18 cellular contexts compared by ENCODE assay signal in the genomic region with DNA sequence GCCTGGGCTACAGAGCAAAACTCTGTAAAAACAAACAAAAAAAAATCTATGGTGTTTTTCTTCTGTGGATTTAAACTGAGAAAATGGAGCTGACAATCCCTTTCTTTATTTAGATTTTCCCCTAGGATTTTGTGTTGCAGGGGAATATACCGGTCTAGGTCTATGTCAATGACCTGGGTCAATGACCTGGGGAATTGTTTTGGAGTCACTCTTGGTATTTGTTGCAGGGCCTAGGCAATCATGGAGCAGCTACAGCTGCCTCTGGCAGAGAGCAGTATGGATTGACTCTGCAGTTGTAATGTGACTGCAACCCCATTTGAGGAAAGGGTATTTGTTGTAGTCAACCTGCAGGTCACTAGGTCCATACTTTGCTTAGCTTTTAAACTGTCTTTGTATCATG. TPM values are rescaled to one million over a fixed set of nuclear protein-coding genes. Genes with fewer than 3 reads are reported as not detected.
A peak's percentile ranks its signal among the peaks of the same experiment; 100 is the strongest.
DNase-seq lines count a peak whose midpoint lies in the region; ATAC-seq, FAIRE-seq and TF ChIP-seq lines count a peak whose summit lies in the region.
"Had no signal": no experiment of that assay in that cellular context is flagged by ENCODE, and none has a peak within 500 bp of the region (broad histone marks: within the 10 kb centered on the region; RNA-seq: fewer than 3 reads in every experiment).

No MANE protein-coding gene starts in this region.

- H4K20me1 ChIP-seq in HepG2 (ENCODE audit: insufficient read depth, low read length) (no peaks in the 10 kb centered on the region), hepatocyte (ENCODE audit: insufficient read depth, poor library complexity, severe bottlenecking) (no peaks in the 10 kb centered on the region)
- H4K20me1 ChIP-seq: BLaER1 had no signal

- H3K27ac Mint-ChIP-seq in mesothelial cell of epicardium, result peak overlapping the region; percentile 43
- H3K27ac Mint-ChIP-seq in activated CD8-positive, alpha-beta T cell treated with anti-CD3 and anti-CD28 coated beads for 36 hours, result no peak overlapping the region
- H3K27ac Mint-ChIP-seq: CD4-positive, CD25-positive, alpha-beta regulatory T cell had no signal

- no peak for FAIRE-seq in HepG2 (lab: Jason Lieb, UNC)
- FAIRE-seq: GM12878, GM18507 had no signal

- 25% methylated on average over 1 of the region's 1 CpG for WGBS in liver
- 0% methylated on average over 1 of the region's 1 CpG for WGBS in HepG2 (ENCODE audit: low lambda C conversion rate)
- whole genome bisulfite sequencing in hepatocyte (ENCODE audit: low lambda C conversion rate, missing lambda C conversion rate), result 65% methylated on average over 1 of the region's 1 CpG

- H3K4me1 ChIP-seq in liver (ENCODE audit: control insufficient read depth in 4 of 4, insufficient read depth in 4 of 4, low read length in 3 of 4) (peaks cover 0 to 10% (median 8%) of the 10 kb centered on the region in 4 donors), HepG2 (ENCODE audit: insufficient read depth, low read length) (no peaks in the 10 kb centered on the region), hepatocyte (ENCODE audit: insufficient read depth) (peaks cover 10% of the 10 kb centered on the region), HAP-1 (no peaks in the 10 kb centered on the region)
- H3K4me1 ChIP-seq: BLaER1 had no signal

- no peaks in the 10 kb centered on the region for H3K79me2 ChIP-seq in HepG2 (ENCODE audit: insufficient read depth, low read length)
- no peaks in the 10 kb centered on the region for H3K79me2 ChIP-seq in hepatocyte

- H3K4me2 ChIP-seq in HepG2 (ENCODE audit: low read depth, low read length) (no peak overlapping the region), hepatocyte (no peak overlapping the region)
- H3K4me2 ChIP-seq: BLaER1 had no signal

- TF ChIP-seq POLR2A in HepG2 (IDR thresholded peaks at IDR 0.05; ENCODE audit: insufficient read depth in 1 of 2, low read depth in 2 of 2, low read length in 2 of 2), result no peak

- POLR2A ChIA-PET in HepG2 (lab: Yijun Ruan, JAX), result no interaction called here
- POLR2A ChIA-PET in activated CD8-positive, alpha-beta T cell treated with anti-CD3 and anti-CD28 coated beads for 36 hours (lab: Charles Lee), result no interaction called here

- H3K27me3 Mint-ChIP-seq in mesothelial cell of epicardium (ENCODE audit: low read depth), result no peaks in the 10 kb centered on the region
- peaks cover 6% of the 10 kb centered on the region for H3K27me3 Mint-ChIP-seq in activated CD8-positive, alpha-beta T cell treated with anti-CD3 and anti-CD28 coated beads for 36 hours

- H3K9ac ChIP-seq in liver (ENCODE audit: low read depth in 1 of 2, low read length in 2 of 2) (no peak overlapping the region), HepG2 (ENCODE audit: insufficient read depth, low read depth, low read length) (no peak overlapping the region)
- H3K9ac ChIP-seq: BLaER1 had no signal

- H3K9me3 Mint-ChIP-seq in mesothelial cell of epicardium, result peaks cover 22% of the 10 kb centered on the region
- no peaks in the 10 kb centered on the region for H3K9me3 Mint-ChIP-seq in activated CD8-positive, alpha-beta T cell treated with anti-CD3 and anti-CD28 coated beads for 36 hours

- CTCF ChIA-PET in HepG2 (lab: Yijun Ruan, JAX; ENCODE audit: low intra/inter-chr PET ratio, low total read pairs), result no interaction called here
- CTCF ChIA-PET in activated CD8-positive, alpha-beta T cell treated with anti-CD3 and anti-CD28 coated beads for 36 hours (lab: Charles Lee), result interaction anchor here (1.2 kb wide), 1 partner anchor 210 kb away, joined by 3 read pairs; no protein-coding TSS in a partner anchor

- in situ Hi-C loops in HepG2 (cut with HindIII; ENCODE audit: extremely low pct_ligation_motif_present, low pct_unique_long_range_greater_than_20kb), result no loop called here
- in situ Hi-C loops in HAP-1 (cut with MboI; ENCODE audit: low sequenced_read_pairs), result no loop called here

- no peaks in the 10 kb centered on the region for H3K36me3 ChIP-seq in liver (ENCODE audit: control insufficient read depth in 4 of 4, insufficient read depth in 3 of 4, low read depth in 1 of 4, low read length in 3 of 4)
- no peaks in the 10 kb centered on the region for H3K36me3 ChIP-seq in HepG2 (replicated peaks in 1 of 2; ENCODE audit: control insufficient read depth in 1 of 2, insufficient read depth in 2 of 2, low read length in 2 of 2)
- H3K36me3 ChIP-seq in hepatocyte (replicated peaks; ENCODE audit: insufficient read depth, low read depth), result no peaks in the 10 kb centered on the region
- no peaks in the 10 kb centered on the region for H3K36me3 ChIP-seq in HAP-1 (replicated peaks)
- H3K36me3 ChIP-seq: BLaER1 had no signal

- no peak for ATAC-seq in HepG2
- ATAC-seq in activated CD8-positive, alpha-beta T cell treated with anti-CD3 and anti-CD28 coated beads for 36 hours, result no peak
- ATAC-seq: GM12878, HCT116 had no signal

- H3K27ac ChIP-seq in liver (ENCODE audit: low read depth in 1 of 2, low read length in 2 of 2) (no peak overlapping the region), HepG2 (ENCODE audit: extremely low read length, insufficient read depth, low read length) (no peak overlapping the region), hepatocyte (peak overlapping the region; percentile 9)
- H3K27ac ChIP-seq: BLaER1, HL-60 had no signal

- no peak for DNase-seq in HepG2 (ENCODE audit: low spot score)
- no peak for DNase-seq in hepatocyte (ENCODE audit: low spot score)
- DNase-seq in mesothelial cell of epicardium (ENCODE audit: low spot score in 2 of 2, unreplicated experiment in 2 of 2), result no peak
- peak; percentile 17 for DNase-seq in superior temporal gyrus (ENCODE audit: extremely low spot score)
- DNase-seq in activated CD8-positive, alpha-beta T cell treated with anti-CD3 and anti-CD28 coated beads for 36 hours, result no peak
- no peak for DNase-seq in HAP-1 (ENCODE audit: low spot score in 2 of 2)
- DNase-seq in COR-L47 (lab: John Stamatoyannopoulos, UW), result no peak
- DNase-seq: 8988T; AML-193; Calu3; CD4-positive, CD25-positive, alpha-beta regulatory T cell had no signal

- no peak overlapping the region for H2AFZ ChIP-seq in HepG2 (ENCODE audit: low read length)
- no peak overlapping the region for H2AFZ ChIP-seq in hepatocyte

- peaks cover 18% of the 10 kb centered on the region for H3K4me1 Mint-ChIP-seq in mesothelial cell of epicardium
- no peaks in the 10 kb centered on the region for H3K4me1 Mint-ChIP-seq in activated CD8-positive, alpha-beta T cell treated with anti-CD3 and anti-CD28 coated beads for 36 hours (ENCODE audit: low read depth)
- H3K4me1 Mint-ChIP-seq: CD4-positive, CD25-positive, alpha-beta regulatory T cell had no signal

- intact Hi-C loops in HepG2 (cut with micrococcal nuclease; ENCODE audit: unreplicated experiment), result no loop called here
- intact Hi-C loops in activated CD8-positive, alpha-beta T cell treated with anti-CD3 and anti-CD28 coated beads for 36 hours (cut with micrococcal nuclease), result no loop called here

- H3K9me3 ChIP-seq in liver (ENCODE audit: control insufficient read depth in 4 of 4, low read length in 3 of 4), result no peaks in the 10 kb centered on the region
- no peaks in the 10 kb centered on the region for H3K9me3 ChIP-seq in HepG2 (ENCODE audit: low read length)
- H3K9me3 ChIP-seq in hepatocyte (ENCODE audit: low read depth), result no peaks in the 10 kb centered on the region
- no peaks in the 10 kb centered on the region; the same call in 1 of the 2 replicates for H3K9me3 ChIP-seq in HAP-1
- H3K9me3 ChIP-seq: BLaER1 had no signal

- H3K4me3 Mint-ChIP-seq in mesothelial cell of epicardium, result no peak overlapping the region
- no peak overlapping the region for H3K4me3 Mint-ChIP-seq in activated CD8-positive, alpha-beta T cell treated with anti-CD3 and anti-CD28 coated beads for 36 hours
- H3K4me3 Mint-ChIP-seq: CD4-positive, CD25-positive, alpha-beta regulatory T cell had no signal

- TF ChIP-seq EP300 in HepG2 (IDR thresholded peaks at IDR 0.05; ENCODE audit: low read depth in 2 of 2, low read length in 2 of 2), result no peak
- no peak for TF ChIP-seq EP300 in HepG2 (CRISPR knock-in tag; IDR thresholded peaks at IDR 0.05; ENCODE audit: borderline replicate concordance)

- no TSS peak for BruUV-seq in HepG2 (replicated peaks; lab: Mats Ljungman, UMichigan)

- H3K27me3 ChIP-seq in liver (ENCODE audit: control insufficient read depth in 4 of 4, insufficient read depth in 4 of 4, low read length in 3 of 4) (no peaks in the 10 kb centered on the region), HepG2 (ENCODE audit: control insufficient read depth in 1 of 2, insufficient read depth in 2 of 2, low read length in 2 of 2) (no peaks in the 10 kb centered on the region), hepatocyte (no peaks in the 10 kb centered on the region), HAP-1 (ENCODE audit: low read depth) (peaks cover 3% of the 10 kb centered on the region; the same call in 1 of the 2 replicates)

- TF ChIP-seq RAD21 in liver (IDR thresholded peaks at IDR 0.05) (no peak), HepG2 (CRISPR knock-in tag; IDR thresholded peaks at IDR 0.05) (no peak)

- TF ChIP-seq CTCF in liver (IDR thresholded peaks at IDR 0.05; ENCODE audit: low read depth, low read length, missing input control) (no peak), HepG2 (CRISPR knock-in tag; IDR thresholded peaks at IDR 0.05) (no peak), hepatocyte (IDR thresholded peaks at IDR 0.05; ENCODE audit: poor library complexity) (no peak), mesothelial cell of epicardium (IDR thresholded peaks at IDR 0.05; ENCODE audit: unreplicated experiment) (no peak)
- TF ChIP-seq CTCF in activated CD8-positive, alpha-beta T cell treated with anti-CD3 and anti-CD28 coated beads for 36 hours (IDR thresholded peaks at IDR 0.05), result no peak

- no peaks in the 10 kb centered on the region for H3K9me2 ChIP-seq in hepatocyte (replicated peaks; ENCODE audit: insufficient read depth)

- peaks cover 2% of the 10 kb centered on the region for H3K36me3 Mint-ChIP-seq in mesothelial cell of epicardium
- H3K36me3 Mint-ChIP-seq in activated CD8-positive, alpha-beta T cell treated with anti-CD3 and anti-CD28 coated beads for 36 hours (ENCODE audit: low read depth), result no peaks in the 10 kb centered on the region
- H3K36me3 Mint-ChIP-seq: CD4-positive, CD25-positive, alpha-beta regulatory T cell had no signal

- H3K4me3 ChIP-seq in liver (ENCODE audit: low read depth in 1 of 3, low read length in 3 of 3) (no peak overlapping the region), HepG2 (replicated peaks in 1 of 3; ENCODE audit: insufficient read depth in 1 of 3, low read depth in 2 of 3, low read length in 3 of 3) (no peak overlapping the region), hepatocyte (no peak overlapping the region), HAP-1 (no peak overlapping the region)
- H3K4me3 ChIP-seq: BLaER1, GM12878 had no signal

RNA-seq across cellular contexts. Expression of a gene that starts 37.6 kb away (rescaled TPM):
- total RNA-seq in liver, result under 1 TPM in 1 of 2 donors, not detected in 1; under 0.01 TPM
- under 1 TPM; under 0.01 to 0.01 TPM for polyA plus RNA-seq in liver
- not detected in 2 replicates for total RNA-seq in HepG2 (2016; rRNA removed; fragmentation: Illumina TruSeq; extraction: Trizol)
- not detected in 2 replicates for total RNA-seq in HepG2 (2016; cell fraction: cytosol; rRNA removed; fragmentation: Illumina TruSeq; extraction: Trizol; ENCODE audit: low read depth)
- total RNA-seq in HepG2 (2016; cell fraction: insoluble cytoplasmic fraction; rRNA removed; fragmentation: Illumina TruSeq; extraction: Trizol), result not detected in 2 replicates
- not detected in 2 replicates for total RNA-seq in HepG2 (2016; cell fraction: membrane; rRNA removed; fragmentation: Illumina TruSeq; extraction: Trizol)
- not detected in 2 replicates for total RNA-seq in HepG2 (2016; cell fraction: nucleus; rRNA removed; fragmentation: Illumina TruSeq; extraction: Trizol)
- polyA plus RNA-seq in HepG2 (2011; rRNA removed), result not detected in 2 replicates
- not detected in 2 replicates for polyA plus RNA-seq in HepG2 (2011; cell fraction: cytosol; rRNA removed)
- polyA plus RNA-seq in HepG2 (2011; cell fraction: nucleus; rRNA removed), result not detected in 2 replicates
- not detected in 2 replicates for polyA plus RNA-seq in HepG2 (2012)
- polyA plus RNA-seq in HepG2 (2016; cell fraction: cytosol; fragmentation: Illumina TruSeq; extraction: Trizol; ENCODE audit: low read depth), result not detected in 2 replicates
- polyA plus RNA-seq in HepG2 (2016; cell fraction: insoluble cytoplasmic fraction; fragmentation: Illumina TruSeq; extraction: Trizol; ENCODE audit: low read depth), result not detected in 2 replicates
- polyA plus RNA-seq in HepG2 (2016; cell fraction: membrane; fragmentation: Illumina TruSeq; extraction: Trizol; ENCODE audit: low read depth), result not detected in 2 replicates
- not detected in 2 replicates for polyA plus RNA-seq in HepG2 (2016; cell fraction: nucleus; fragmentation: Illumina TruSeq; extraction: Trizol; ENCODE audit: insufficient read depth, low read depth)
- 0.02 TPM in 1 of 2 replicates, not detected in the other for polyA minus RNA-seq in HepG2 (2011; rRNA and poly(A)+ RNA removed; ENCODE audit: low replicate concordance)
- not detected in 2 replicates for polyA minus RNA-seq in HepG2 (2011; cell fraction: cytosol; rRNA and poly(A)+ RNA removed)
- polyA minus RNA-seq in HepG2 (2011; cell fraction: nucleus; rRNA and poly(A)+ RNA removed), result not detected in 2 replicates
- 0.08 and 0.10 TPM in 2 replicates for total RNA-seq in hepatocyte
- polyA plus RNA-seq in hepatocyte, result not detected in 2 replicates
- total RNA-seq in mesothelial cell of epicardium, result 5.4 to 6.6 TPM (median 6.5 TPM) in 3 replicates
- not detected for total RNA-seq in activated CD8-positive, alpha-beta T cell treated with anti-CD3 and anti-CD28 coated beads for 36 hours
- total RNA-seq: Calu3; CD4-positive, CD25-positive, alpha-beta regulatory T cell; GM12878; H4 had no signal
- polyA plus RNA-seq: CD4-positive, CD25-positive, alpha-beta regulatory T cell; GM12878 had no signal
